ENCODE assay signal across 26 cellular contexts in genomic region chr1:234327577-234328164, GRCh38.
"Had no signal": no experiment of that assay in that cellular context is flagged by ENCODE, and none has a peak within 500 bp of the region (broad histone marks: within the 10 kb centered on the region; RNA-seq: fewer than 3 reads in every experiment).

No MANE protein-coding gene starts in this region.

- H3K27ac ChIP-seq: coronary artery, prostate gland, right atrium auricular region, testis, tibial artery had no signal

- DNase-seq: dermis blood vessel endothelial cell; effector memory CD4-positive, alpha-beta T cell; esophagus squamous epithelium; foreskin melanocyte; hypothalamus; naive B cell; nucleus accumbens; stimulated activated CD4-positive, alpha-beta T cell treated with anti-CD3 and anti-CD28 coated beads, Interleukin-12 subunit alpha, Interleukin-12 subunit beta, amount 100 ng/mL, for 4 hours; stimulated activated CD4-positive, alpha-beta T cell treated with anti-CD3 and anti-CD28 coated beads, Interleukin-1b, Interleukin-23, amount 100 ng/mL, for 48 hours; stimulated activated CD4-positive, alpha-beta T cell treated with anti-CD3 and anti-CD28 coated beads, Interleukin-4, amount 100 ng/mL, for 1 hour; stimulated activated CD8-positive, alpha-beta memory T cell treated with anti-CD3 and anti-CD28 coated beads, Interleukin-4, amount 100 ng/mL, for 48 hours; stimulated activated naive CD4-positive, alpha-beta T cell; substantia nigra; testis; tibial artery had no signal

- H3K4me1 ChIP-seq: prostate gland, testis had no signal

- H3K4me3 ChIP-seq: coronary artery, esophagus squamous epithelium, lung, prostate gland, right atrium auricular region, smooth muscle cell, tibial artery had no signal

- H3K36me3 ChIP-seq: esophagus squamous epithelium, prostate gland, right atrium auricular region, tibial artery had no signal

- H3K27ac Mint-ChIP-seq: memory B cell, type B pancreatic cell had no signal

- H3K9me3 ChIP-seq: esophagus squamous epithelium, prostate gland, right atrium auricular region, testis, tibial artery had no signal

- FAIRE-seq: endothelial cell of umbilical vein, keratinocyte had no signal

- H3K27me3 ChIP-seq: right atrium auricular region, testis had no signal

- H3K36me3 Mint-ChIP-seq: natural killer cell treated with Interleukin-12 subunit alpha and Interleukin-12 subunit beta and Interleukin-15 and Interleukin-18, amount 100 ng/mL, for 72 hours; type B pancreatic cell had no signal

- H3K9me3 Mint-ChIP-seq: natural killer cell treated with Interleukin-12 subunit alpha and Interleukin-12 subunit beta and Interleukin-15 and Interleukin-18, amount 100 ng/mL, for 72 hours; neural crest cell; type B pancreatic cell had no signal

- H3K4me3 Mint-ChIP-seq: neural crest cell, type B pancreatic cell had no signal
